20 cellular contexts compared by ENCODE assay signal in genomic region chr18:13323186-13323585, GRCh38.
DNase-seq lines count a peak whose midpoint lies in the region; ATAC-seq, FAIRE-seq and TF ChIP-seq lines count a peak whose summit lies in the region.
"Had no signal": no experiment of that assay in that cellular context is flagged by ENCODE, and none has a peak within 500 bp of the region (broad histone marks: within the 10 kb centered on the region; RNA-seq: fewer than 3 reads in every experiment).

No MANE protein-coding gene starts in this region.

- peaks cover 10% of the 10 kb centered on the region for H3K4me1 ChIP-seq in DND-41 (ENCODE audit: insufficient read depth, low read length)
- H3K4me1 ChIP-seq in esophagus muscularis mucosa, result peaks cover 10 to 74% (median 60%) of the 10 kb centered on the region in 4 donors
- peaks cover 0 to 28% (median 9%) of the 10 kb centered on the region in 12 donors for H3K4me1 ChIP-seq in heart left ventricle
- no peaks in the 10 kb centered on the region for H3K4me1 ChIP-seq in Peyer's patch

- H3K4me2 ChIP-seq in DND-41 (ENCODE audit: insufficient read depth, low read length), result no peak overlapping the region

- H3K27me3 Mint-ChIP-seq in type B pancreatic cell, result peaks cover 4% of the 10 kb centered on the region
- H3K27me3 Mint-ChIP-seq: CD4-positive, CD25-positive, alpha-beta regulatory T cell had no signal

- no peaks in the 10 kb centered on the region for H4K20me1 ChIP-seq in DND-41 (ENCODE audit: insufficient read depth, low read length)

- H3K27ac ChIP-seq in DND-41 (ENCODE audit: low read length) (0 out of 2 replicates have a peak overlapping the region, but pooled peaks have one; percentile 42), esophagus muscularis mucosa (replicated peaks in 1 of 4) (peak overlapping the region; percentile 40 to 70 (median 58)), heart left ventricle (no peak overlapping the region), Peyer's patch (no peak overlapping the region)

- peak; percentile 63 for TF ChIP-seq EP300 in esophagus muscularis mucosa (IDR thresholded peaks at IDR 0.05)

- DNase-seq in DND-41 (no peak), NCI-H2227 (lab: John Stamatoyannopoulos, UW; ENCODE audit: unreplicated experiment) (peak; percentile 10), esophagus muscularis mucosa (ENCODE audit: extremely low spot score) (peak; percentile 80), urothelium cell line (ENCODE audit: low spot score) (no peak), type B pancreatic cell (ENCODE audit: extremely low spot score, unreplicated experiment) (no peak), heart left ventricle (no peak), Peyer's patch (no peak)
- DNase-seq: C1 segment of cervical spinal cord; CD4-positive, CD25-positive, alpha-beta regulatory T cell; CD8-positive, alpha-beta memory T cell; COR-L47; DMS 273 treated with DMSO at 0.1 percent for 48 hours; DMS53; H9 had no signal

- TF ChIP-seq CTCF in DND-41 (IDR thresholded peaks at IDR 0.05; ENCODE audit: borderline replicate concordance, extremely low read depth, low read length, poor library complexity, severe bottlenecking) (no peak), esophagus muscularis mucosa (IDR thresholded peaks at IDR 0.05) (no peak), type B pancreatic cell (conservative IDR thresholded peaks at IDR 0.05) (no peak), heart left ventricle (IDR thresholded peaks at IDR 0.05) (no peak), Peyer's patch (IDR thresholded peaks at IDR 0.05) (no peak)

- H2AFZ ChIP-seq in DND-41 (ENCODE audit: low read depth, low read length), result no peak overlapping the region

- ATAC-seq in DND-41 (ENCODE audit: insufficient read depth, low read depth), result peak; percentile 52; the same call in 2 of the 3 replicates
- ATAC-seq in heart left ventricle, result no peak
- ATAC-seq: HepG2 had no signal

- no peak overlapping the region for H3K4me3 Mint-ChIP-seq in type B pancreatic cell
- H3K4me3 Mint-ChIP-seq: B cell; CD4-positive, CD25-positive, alpha-beta regulatory T cell; CD8-positive, alpha-beta memory T cell; H9; IgD-negative memory B cell had no signal

- H3K4me3 ChIP-seq in DND-41 (ENCODE audit: low read depth in 1 of 2, low read length in 2 of 2) (no peak overlapping the region), esophagus muscularis mucosa (no peak overlapping the region), heart left ventricle (no peak overlapping the region), Peyer's patch (no peak overlapping the region)

- no peaks in the 10 kb centered on the region for H3K9me3 Mint-ChIP-seq in type B pancreatic cell

- H3K36me3 Mint-ChIP-seq in type B pancreatic cell, result no peaks in the 10 kb centered on the region
- H3K36me3 Mint-ChIP-seq: CD8-positive, alpha-beta memory T cell had no signal

- H3K36me3 ChIP-seq in DND-41 (ENCODE audit: insufficient read depth, low read length) (no peaks in the 10 kb centered on the region; the same call in 1 of the 2 replicates), esophagus muscularis mucosa (no peaks in the 10 kb centered on the region), heart left ventricle (peaks cover 0 to 3% (median 0%) of the 10 kb centered on the region in 9 donors), Peyer's patch (no peaks in the 10 kb centered on the region)

- no peak overlapping the region for H3K9ac ChIP-seq in DND-41 (ENCODE audit: low read depth, low read length)

- peak; percentile 74 for FAIRE-seq in urothelium cell line (lab: Jason Lieb, UNC)
- FAIRE-seq: G401.6, GM12891, H1, HepG2 had no signal

- WGBS in esophagus muscularis mucosa, result 73% methylated on average over 9 of the region's 9 CpGs
- 84 to 91% (median 88%) methylated on average over 9 of the region's 9 CpGs for WGBS in heart left ventricle, 4 donors

- H3K9me3 ChIP-seq in DND-41 (ENCODE audit: insufficient read depth, low read length, severe bottlenecking) (no peaks in the 10 kb centered on the region), esophagus muscularis mucosa (no peaks in the 10 kb centered on the region), heart left ventricle (peaks cover 0 to 3% (median 0%) of the 10 kb centered on the region in 12 donors), Peyer's patch (no peaks in the 10 kb centered on the region)

- no peak for TF ChIP-seq POLR2A in esophagus muscularis mucosa (IDR thresholded peaks at IDR 0.05; ENCODE audit: low read depth)
- TF ChIP-seq POLR2A in heart left ventricle (IDR thresholded peaks at IDR 0.05), result no peak
- TF ChIP-seq POLR2A in Peyer's patch (IDR thresholded peaks at IDR 0.05), result no peak

- intact Hi-C loops in esophagus muscularis mucosa (cut with DNase I) (no loop called here), heart left ventricle (cut with DNase I) (no loop called here)

- H3K79me2 ChIP-seq in DND-41 (ENCODE audit: insufficient read depth, low read length), result peaks cover 16% of the 10 kb centered on the region

- H3K27ac Mint-ChIP-seq in type B pancreatic cell, result no peak overlapping the region
- H3K27ac Mint-ChIP-seq: B cell; CD4-positive, CD25-positive, alpha-beta regulatory T cell; IgD-negative memory B cell had no signal

- H3K27me3 ChIP-seq in DND-41 (ENCODE audit: insufficient read depth, low read length, poor library complexity), result no peaks in the 10 kb centered on the region
- H3K27me3 ChIP-seq in esophagus muscularis mucosa, result no peaks in the 10 kb centered on the region
- H3K27me3 ChIP-seq in heart left ventricle, result no peaks in the 10 kb centered on the region
- no peaks in the 10 kb centered on the region for H3K27me3 ChIP-seq in Peyer's patch

- H3K4me1 Mint-ChIP-seq in type B pancreatic cell (ENCODE audit: unreplicated experiment), result peaks cover 5% of the 10 kb centered on the region
- H3K4me1 Mint-ChIP-seq: CD8-positive, alpha-beta memory T cell had no signal

Comparison
In these comparisons a context has a peak if more than half of its experiments do, and no peak if none do; other contexts are left out.
1. DNase-seq: peak in NCI-H2227 (single experiment) and esophagus muscularis mucosa (single experiment); none in DND-41 (single experiment), urothelium cell line (single experiment), type B pancreatic cell (single experiment), heart left ventricle (0 of 5) and Peyer's patch (0 of 3).
2. H3K27ac ChIP-seq: peak in DND-41 (single experiment) and esophagus muscularis mucosa (4 of 4); none in heart left ventricle (0 of 12) and Peyer's patch (0 of 4).